Comparison of ENCODE assay signal across 9 cellular contexts in genomic region chr3:177602601-177603136, GRCh38.
A peak's percentile ranks its signal among the peaks of the same experiment; 100 is the strongest.
DNase-seq lines count a peak whose midpoint lies in the region; ATAC-seq and TF ChIP-seq lines count a peak whose summit lies in the region.
"Had no signal": no experiment of that assay in that cellular context is flagged by ENCODE, and none has a peak within 500 bp of the region (broad histone marks: within the 10 kb centered on the region; RNA-seq: fewer than 3 reads in every experiment).

No MANE protein-coding gene starts in this region.

- peak overlapping the region; percentile 39 to 74 for H3K27ac Mint-ChIP-seq in effector memory CD8-positive, alpha-beta T cell
- no peak overlapping the region for H3K27ac Mint-ChIP-seq in stimulated activated naive B cell treated with anti-CD40 and anti-IgM and Interleukin-4, amounts not matched to agents 10 μg/mL and 1 μg/mL and 100 μg/mL, for 72 hours

- H3K4me1 Mint-ChIP-seq in effector memory CD8-positive, alpha-beta T cell (ENCODE audit: low read depth in 2 of 2) = peaks cover 48 to 64% of the 10 kb centered on the region in 2 donors
- H3K4me1 Mint-ChIP-seq in stimulated activated naive B cell treated with anti-CD40 and anti-IgM and Interleukin-4, amounts not matched to agents 10 μg/mL and 1 μg/mL and 100 μg/mL, for 72 hours = peaks cover 25 to 44% of the 10 kb centered on the region in 2 donors

- H3K27me3 Mint-ChIP-seq in effector memory CD8-positive, alpha-beta T cell = no peaks in the 10 kb centered on the region
- H3K27me3 Mint-ChIP-seq in stimulated activated naive B cell treated with anti-CD40 and anti-IgM and Interleukin-4, amounts not matched to agents 10 μg/mL and 1 μg/mL and 100 μg/mL, for 72 hours = no peaks in the 10 kb centered on the region

- in situ Hi-C loops in GM13976 (cut with MboI; ENCODE audit: low sequenced_read_pairs, unreplicated experiment) = no loop called here

- TF ChIP-seq CTCF in GM13976 (IDR thresholded peaks at IDR 0.05; ENCODE audit: borderline replicate concordance, control extremely low read depth, extremely low read depth, insufficient read depth, missing control alignments) = no peak

- no peak for ATAC-seq in effector memory CD8-positive, alpha-beta T cell (replicated peaks)
- ATAC-seq in stimulated activated naive B cell treated with anti-CD40 and anti-IgM and Interleukin-4, amounts not matched to agents 10 μg/mL and 1 μg/mL and 100 μg/mL, for 72 hours (replicated peaks) = peak; percentile 58
- ATAC-seq in HG02970 (IDR thresholded peaks at IDR 0.05; ENCODE audit: low FRiP score, unreplicated experiment) = no peak

- H3K36me3 Mint-ChIP-seq in effector memory CD8-positive, alpha-beta T cell (ENCODE audit: insufficient read depth) = peaks cover 2% of the 10 kb centered on the region
- H3K36me3 Mint-ChIP-seq in stimulated activated naive B cell treated with anti-CD40 and anti-IgM and Interleukin-4, amounts not matched to agents 10 μg/mL and 1 μg/mL and 100 μg/mL, for 72 hours = peaks cover 0 to 2% of the 10 kb centered on the region in 2 donors

- peak; percentile 54 for DNase-seq in NOMO-1 treated with DMSO at 0.1 percent for 48 hours (lab: John Stamatoyannopoulos, UW; ENCODE audit: unreplicated experiment)
- DNase-seq in NOMO-1 treated with dmso at 0.1 percent for 144 hours (lab: John Stamatoyannopoulos, UW; ENCODE audit: unreplicated experiment) = no peak
- DNase-seq in NCI-H2171 (lab: John Stamatoyannopoulos, UW) = peak; percentile 83
- no peak for DNase-seq in effector memory CD8-positive, alpha-beta T cell
- DNase-seq in stimulated activated naive B cell treated with anti-CD40 and anti-IgM and Interleukin-4, amounts not matched to agents 10 μg/mL and 1 μg/mL and 100 μg/mL, for 72 hours = no peak
- DNase-seq in GM13976 (ENCODE audit: low spot score) = no peak
- DNase-seq in stimulated activated naive CD4-positive, alpha-beta T cell (lab: John Stamatoyannopoulos, UW) = no peak
- DNase-seq: Karpas-422 had no signal

- H3K9me3 Mint-ChIP-seq in effector memory CD8-positive, alpha-beta T cell = no peaks in the 10 kb centered on the region
- peaks cover 0 to 2% of the 10 kb centered on the region in 2 donors for H3K9me3 Mint-ChIP-seq in stimulated activated naive B cell treated with anti-CD40 and anti-IgM and Interleukin-4, amounts not matched to agents 10 μg/mL and 1 μg/mL and 100 μg/mL, for 72 hours

- peak overlapping the region in 1 of 2 donors; percentile 2 for H3K4me3 Mint-ChIP-seq in effector memory CD8-positive, alpha-beta T cell
- H3K4me3 Mint-ChIP-seq in stimulated activated naive B cell treated with anti-CD40 and anti-IgM and Interleukin-4, amounts not matched to agents 10 μg/mL and 1 μg/mL and 100 μg/mL, for 72 hours = peak overlapping the region; percentile 1 to 54

Comparison
In these comparisons a context has a peak if more than half of its experiments do, and no peak if none do; other contexts are left out.
1. DNase-seq: peak in NOMO-1 treated with DMSO at 0.1 percent for 48 hours (single experiment) and NCI-H2171 (single experiment); none in NOMO-1 treated with dmso at 0.1 percent for 144 hours (single experiment), effector memory CD8-positive, alpha-beta T cell (0 of 3), stimulated activated naive B cell treated with anti-CD40 and anti-IgM and Interleukin-4, amounts not matched to agents 10 μg/mL and 1 μg/mL and 100 μg/mL, for 72 hours (single experiment), GM13976 (single experiment) and stimulated activated naive CD4-positive, alpha-beta T cell (0 of 6).
2. ATAC-seq: peak in stimulated activated naive B cell treated with anti-CD40 and anti-IgM and Interleukin-4, amounts not matched to agents 10 μg/mL and 1 μg/mL and 100 μg/mL, for 72 hours (2 of 2); none in effector memory CD8-positive, alpha-beta T cell (single experiment) and HG02970 (single experiment).